Comparison of ENCODE assay signal across 18 cellular contexts in the genomic region with DNA sequence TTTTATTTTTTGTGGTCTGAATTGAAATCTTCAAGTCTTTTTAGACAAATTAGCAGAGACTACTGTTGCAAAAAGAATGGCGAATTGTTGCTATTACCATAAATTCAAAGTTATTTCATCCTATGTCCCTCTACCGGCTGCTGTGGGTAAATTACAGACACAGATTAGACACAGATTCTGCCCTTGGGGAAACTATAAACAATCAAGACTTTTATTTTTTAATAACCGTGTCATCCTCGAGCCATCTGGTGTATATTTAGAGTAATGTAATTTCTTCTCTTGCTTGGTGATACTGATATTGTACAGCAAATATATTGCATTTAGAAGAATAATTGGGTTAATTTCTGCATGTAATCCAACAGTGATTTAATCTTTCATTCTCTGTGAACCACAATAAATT.
DNase-seq lines count a peak whose midpoint lies in the region; ATAC-seq and TF ChIP-seq lines count a peak whose summit lies in the region.
"Had no signal": no experiment of that assay in that cellular context is flagged by ENCODE, and none has a peak within 500 bp of the region (broad histone marks: within the 10 kb centered on the region; RNA-seq: fewer than 3 reads in every experiment).

No MANE protein-coding gene starts in this region.

- intact Hi-C loops in CD8-positive, alpha-beta T cell (cut with DNase I, micrococcal nuclease) = no loop called here

- H3K4me3 Mint-ChIP-seq in osteocyte (ENCODE audit: unreplicated experiment) = no peak overlapping the region
- H3K4me3 Mint-ChIP-seq in CD8-positive, alpha-beta T cell = no peak overlapping the region
- no peak overlapping the region for H3K4me3 Mint-ChIP-seq in stimulated activated naive B cell treated with anti-CD40 and anti-IgM and Interleukin-4, amounts not matched to agents 10 μg/mL and 1 μg/mL and 100 μg/mL, for 72 hours
- H3K4me3 Mint-ChIP-seq: activated naive CD8-positive, alpha-beta T cell; activated T-cell treated with anti-CD3 and anti-CD28 coated beads, Interleukin-2, amount 50 U/mL, for 24 hours; stimulated activated naive CD8-positive, alpha-beta T cell treated with anti-CD3 and anti-CD28 coated beads, Interleukin-15, Interleukin-2, amounts not matched to agents 100 ng/mL and 50 ng/mL, for 24 hours had no signal

- no peaks in the 10 kb centered on the region for H3K4me1 Mint-ChIP-seq in osteocyte (ENCODE audit: unreplicated experiment)
- no peaks in the 10 kb centered on the region for H3K4me1 Mint-ChIP-seq in CD8-positive, alpha-beta T cell (ENCODE audit: low read depth)
- H3K4me1 Mint-ChIP-seq in stimulated activated naive B cell treated with anti-CD40 and anti-IgM and Interleukin-4, amounts not matched to agents 10 μg/mL and 1 μg/mL and 100 μg/mL, for 72 hours = no peaks in the 10 kb centered on the region

- H3K4me3 ChIP-seq in epithelial cell of esophagus (ENCODE audit: low read length) = no peak overlapping the region
- no peak overlapping the region for H3K4me3 ChIP-seq in CD8-positive, alpha-beta T cell (ENCODE audit: low read depth, low read length)
- H3K4me3 ChIP-seq: esophagus muscularis mucosa, mucosa of descending colon, upper lobe of right lung had no signal

- H3K27ac Mint-ChIP-seq in osteocyte (ENCODE audit: unreplicated experiment) = no peak overlapping the region
- no peak overlapping the region for H3K27ac Mint-ChIP-seq in CD8-positive, alpha-beta T cell
- no peak overlapping the region for H3K27ac Mint-ChIP-seq in stimulated activated naive B cell treated with anti-CD40 and anti-IgM and Interleukin-4, amounts not matched to agents 10 μg/mL and 1 μg/mL and 100 μg/mL, for 72 hours
- H3K27ac Mint-ChIP-seq: activated naive CD8-positive, alpha-beta T cell; activated T-cell treated with anti-CD3 and anti-CD28 coated beads, Interleukin-2, amount 50 U/mL, for 24 hours; stimulated activated naive CD8-positive, alpha-beta T cell treated with anti-CD3 and anti-CD28 coated beads, Interleukin-15, Interleukin-2, amounts not matched to agents 100 ng/mL and 50 ng/mL, for 24 hours had no signal

- no peaks in the 10 kb centered on the region for H3K36me3 ChIP-seq in CD8-positive, alpha-beta T cell (ENCODE audit: insufficient read depth, low read length)
- H3K36me3 ChIP-seq: esophagus muscularis mucosa, upper lobe of right lung had no signal

- peaks cover 4% of the 10 kb centered on the region for H3K36me3 Mint-ChIP-seq in osteocyte (ENCODE audit: unreplicated experiment)
- no peaks in the 10 kb centered on the region for H3K36me3 Mint-ChIP-seq in CD8-positive, alpha-beta T cell
- H3K36me3 Mint-ChIP-seq in stimulated activated naive B cell treated with anti-CD40 and anti-IgM and Interleukin-4, amounts not matched to agents 10 μg/mL and 1 μg/mL and 100 μg/mL, for 72 hours = no peaks in the 10 kb centered on the region
- H3K36me3 Mint-ChIP-seq: activated naive CD8-positive, alpha-beta T cell had no signal

- TF ChIP-seq CTCF in epithelial cell of esophagus (IDR thresholded peaks at IDR 0.05; ENCODE audit: insufficient read depth, low read depth, low read length, missing control alignments) (peak; percentile 5), osteocyte (IDR thresholded peaks at IDR 0.05) (peak; percentile 41)
- TF ChIP-seq CTCF in CD8-positive, alpha-beta T cell (IDR thresholded peaks at IDR 0.05) = no peak

- H3K27me3 Mint-ChIP-seq in osteocyte (ENCODE audit: unreplicated experiment) = no peaks in the 10 kb centered on the region
- peaks cover 8% of the 10 kb centered on the region for H3K27me3 Mint-ChIP-seq in CD8-positive, alpha-beta T cell (ENCODE audit: low read depth)
- H3K27me3 Mint-ChIP-seq in stimulated activated naive B cell treated with anti-CD40 and anti-IgM and Interleukin-4, amounts not matched to agents 10 μg/mL and 1 μg/mL and 100 μg/mL, for 72 hours = peaks cover 0 to 6% of the 10 kb centered on the region in 2 donors

- POLR2A ChIA-PET in CD8-positive, alpha-beta T cell (lab: Charles Lee) = no interaction called here

- H3K9me3 ChIP-seq in CD8-positive, alpha-beta T cell (ENCODE audit: low read length) = no peaks in the 10 kb centered on the region
- H3K9me3 ChIP-seq: mucosa of descending colon, upper lobe of right lung had no signal

- DNase-seq in EL (peak; percentile 22), OCI-M1 (lab: John Stamatoyannopoulos, UW) (peak; percentile 0), epithelial cell of esophagus (ENCODE audit: low read depth) (no peak), osteocyte (ENCODE audit: extremely low spot score, unreplicated experiment) (no peak), amniotic stem cell (lab: John Stamatoyannopoulos, UW) (no peak)
- no peak for DNase-seq in CD8-positive, alpha-beta T cell
- DNase-seq in stimulated activated naive B cell treated with anti-CD40 and anti-IgM and Interleukin-4, amounts not matched to agents 10 μg/mL and 1 μg/mL and 100 μg/mL, for 72 hours = no peak
- DNase-seq: activated CD4-positive, alpha-beta T cell treated with anti-CD3 and anti-CD28 coated beads, Interleukin-2, amount 50 U/mL, for 48 hours; activated T-cell treated with anti-CD3 and anti-CD28 coated beads, Interleukin-2, amount 50 U/mL, for 24 hours; mucosa of descending colon; NCI-H1930; NCI-H510A; upper lobe of right lung had no signal

- CTCF ChIA-PET in CD8-positive, alpha-beta T cell (lab: Charles Lee) = interaction anchor here (1.0 kb wide), 1 partner anchor 9 kb away, joined by 4 read pairs; no protein-coding TSS in a partner anchor

- H3K27me3 ChIP-seq in CD8-positive, alpha-beta T cell (ENCODE audit: insufficient read depth, low read length) = no peaks in the 10 kb centered on the region
- H3K27me3 ChIP-seq: esophagus muscularis mucosa had no signal

- H3K9me3 Mint-ChIP-seq in osteocyte (ENCODE audit: unreplicated experiment) = peaks cover 13% of the 10 kb centered on the region
- no peaks in the 10 kb centered on the region for H3K9me3 Mint-ChIP-seq in CD8-positive, alpha-beta T cell
- H3K9me3 Mint-ChIP-seq in stimulated activated naive B cell treated with anti-CD40 and anti-IgM and Interleukin-4, amounts not matched to agents 10 μg/mL and 1 μg/mL and 100 μg/mL, for 72 hours = peaks cover 0 to 7% of the 10 kb centered on the region in 2 donors
- H3K9me3 Mint-ChIP-seq: stimulated activated naive CD8-positive, alpha-beta T cell treated with anti-CD3 and anti-CD28 coated beads, Interleukin-15, Interleukin-2, amounts not matched to agents 100 ng/mL and 50 ng/mL, for 24 hours had no signal

- H3K4me1 ChIP-seq in CD8-positive, alpha-beta T cell (ENCODE audit: insufficient read depth, low read length) = no peaks in the 10 kb centered on the region
- H3K4me1 ChIP-seq: upper lobe of right lung had no signal

- ATAC-seq in CD8-positive, alpha-beta T cell = no peak
- ATAC-seq in GM18873 (IDR thresholded peaks at IDR 0.05; ENCODE audit: low FRiP score, unreplicated experiment) = no peak
- no peak for ATAC-seq in stimulated activated naive B cell treated with anti-CD40 and anti-IgM and Interleukin-4, amounts not matched to agents 10 μg/mL and 1 μg/mL and 100 μg/mL, for 72 hours (replicated peaks)
- ATAC-seq: left lobe of liver, mucosa of descending colon, upper lobe of right lung had no signal

- no peak overlapping the region for H3K27ac ChIP-seq in CD8-positive, alpha-beta T cell (ENCODE audit: low read depth, low read length)
- H3K27ac ChIP-seq: esophagus muscularis mucosa, upper lobe of right lung had no signal

Comparison
In these comparisons a context has a peak if more than half of its experiments do, and no peak if none do; other contexts are left out.
1. DNase-seq: peak in EL (single experiment) and OCI-M1 (single experiment); none in epithelial cell of esophagus (single experiment), osteocyte (single experiment), CD8-positive, alpha-beta T cell (0 of 7), amniotic stem cell (single experiment) and stimulated activated naive B cell treated with anti-CD40 and anti-IgM and Interleukin-4, amounts not matched to agents 10 μg/mL and 1 μg/mL and 100 μg/mL, for 72 hours (single experiment).